35 cellular contexts compared by ENCODE assay signal in the genomic region with DNA sequence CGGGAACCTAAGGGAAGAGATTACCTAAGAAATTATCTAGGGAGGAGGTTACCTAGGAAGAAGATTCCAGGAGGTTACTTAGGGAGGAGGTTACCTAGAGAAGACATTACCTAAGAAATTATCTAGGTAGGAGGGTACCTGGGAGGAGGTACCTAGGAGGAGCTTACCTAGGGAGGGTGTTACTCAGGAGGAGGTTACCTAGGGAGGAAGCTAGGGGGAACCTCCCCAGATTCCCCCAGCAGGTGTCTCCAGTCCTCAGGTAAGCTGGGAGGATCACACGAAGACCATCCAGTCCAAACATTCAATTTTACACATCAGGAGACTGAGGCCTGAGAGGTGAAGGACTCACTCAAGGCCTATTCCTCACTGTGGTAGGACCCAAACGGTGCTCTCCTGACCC.
"Had no signal": no experiment of that assay in that cellular context is flagged by ENCODE, and none has a peak within 500 bp of the region (broad histone marks: within the 10 kb centered on the region; RNA-seq: fewer than 3 reads in every experiment).

No MANE protein-coding gene starts in this region.

- H3K4me1 Mint-ChIP-seq: activated B cell treated with CpG ODN at 0.5 μM for 24 hours; activated CD4-positive, alpha-beta T cell treated with anti-CD3 and anti-CD28 coated beads for 36 hours; activated naive CD8-positive, alpha-beta T cell treated with anti-CD3 and anti-CD28 coated beads for 36 hours; activated T-helper 17 cell treated with anti-CD3 and anti-CD28 coated beads, Interleukin-2, amount 50 U/mL, for 72 hours had no signal

- DNase-seq: activated B cell treated with CpG ODN at 0.5 μM for 24 hours; activated CD4-positive, alpha-beta memory T cell treated with anti-CD3 and anti-CD28 coated beads for 36 hours; activated CD4-positive, alpha-beta T cell treated with anti-CD3 and anti-CD28 coated beads for 36 hours; activated CD4-positive, alpha-beta T cell treated with anti-CD3 and anti-CD28 coated beads for 48 hours; activated CD4-positive, alpha-beta T cell treated with anti-CD3 and anti-CD28 coated beads, Interleukin-2, amount 50 U/mL, for 1 hour; activated CD4-positive, alpha-beta T cell treated with anti-CD3 and anti-CD28 coated beads, Interleukin-2, amount 50 U/mL, for 4 hours; activated CD4-positive, CD25-positive, alpha-beta regulatory T cell treated with anti-CD3 and anti-CD28 coated beads, Interleukin-2, amount 50 U/mL, for 72 hours; activated CD8-positive, alpha-beta memory T cell treated with anti-CD3 and anti-CD28 coated beads, Interleukin-2, amount 50 U/mL, for 4 hours; activated CD8-positive, alpha-beta T cell treated with anti-CD3 and anti-CD28 coated beads for 36 hours; activated effector memory CD4-positive, alpha-beta T cell treated with anti-CD3 and anti-CD28 coated beads, Interleukin-2, amount 50 U/mL, for 16 hours; activated gamma-delta T cell treated with Interleukin-2 at 50 U/mL for 16 hours; activated naive CD4-positive, alpha-beta T cell; activated naive CD4-positive, alpha-beta T cell treated with anti-CD3 and anti-CD28 coated beads for 36 hours; activated naive CD4-positive, alpha-beta T cell treated with anti-CD3 and anti-CD28 coated beads, Interleukin-2, amount 50 U/mL, for 16 hours; activated naive CD8-positive, alpha-beta T cell treated with anti-CD3 and anti-CD28 coated beads for 36 hours; activated T-cell treated with anti-CD3 and anti-CD28 coated beads for 4 hours; activated T-cell treated with anti-CD3 and anti-CD28 coated beads, Interleukin-2, amount 50 U/mL, for 1 hour; activated T-cell treated with anti-CD3 and anti-CD28 coated beads, Interleukin-2, amount 50 U/mL, for 4 hours; activated T-cell treated with anti-CD3 and anti-CD28 coated beads, Interleukin-2, amount 50 U/mL, for 72 hours; amniotic stem cell; aorta; body of pancreas; brain microvascular endothelial cell; central memory CD4-positive, alpha-beta T cell; T-helper 1 cell; T-helper 2 cell; T-helper 9 cell had no signal

- H3K4me3 ChIP-seq: adrenal gland, body of pancreas, breast epithelium had no signal

- H3K9me3 ChIP-seq: adrenal gland, body of pancreas, breast epithelium had no signal

- H3K4me1 ChIP-seq: adrenal gland, body of pancreas, breast epithelium had no signal

- H3K27me3 ChIP-seq: adrenal gland, body of pancreas, brain microvascular endothelial cell had no signal

- H3K9me3 Mint-ChIP-seq: activated CD4-positive, alpha-beta memory T cell treated with anti-CD3 and anti-CD28 coated beads for 36 hours; activated CD8-positive, alpha-beta T cell treated with anti-CD3 and anti-CD28 coated beads for 36 hours; activated T-cell treated with anti-CD3 and anti-CD28 coated beads, Interleukin-2, amount 50 U/mL, for 4 hours; activated T-helper 1 cell treated with anti-CD3 and anti-CD28 coated beads, Interleukin-12 subunit alpha, Interleukin-12 subunit beta, Interleukin-2, Interleukin-4 antibody, amounts not matched to agents 30 ng/mL and 10 ng/mL and 1 ng/mL, durations not matched to agents 14 hours and 24 hours and 36 hours; T-helper 1 cell treated with Interleukin-12 subunit alpha and Interleukin-12 subunit beta and Interleukin-4 antibody, amounts not matched to agents 30 μg/mL and 1 μg/mL, for 36 hours; T-helper 2 cell treated with Interferon-gamma antibody and Interleukin-4, amounts not matched to agents 5 μg/mL and 100 μg/mL, for 36 hours had no signal

- H3K36me3 Mint-ChIP-seq: activated CD4-positive, alpha-beta memory T cell treated with anti-CD3 and anti-CD28 coated beads for 36 hours; activated naive CD8-positive, alpha-beta T cell treated with anti-CD3 and anti-CD28 coated beads for 36 hours had no signal

- H3K4me3 Mint-ChIP-seq: activated B cell treated with CpG ODN at 0.5 μM for 24 hours; activated CD4-positive, alpha-beta memory T cell treated with anti-CD3 and anti-CD28 coated beads for 36 hours; activated CD4-positive, alpha-beta T cell treated with anti-CD3 and anti-CD28 coated beads for 36 hours; activated CD8-positive, alpha-beta T cell treated with anti-CD3 and anti-CD28 coated beads for 36 hours; activated naive CD4-positive, alpha-beta T cell treated with anti-CD3 and anti-CD28 coated beads for 36 hours; activated naive CD8-positive, alpha-beta T cell treated with anti-CD3 and anti-CD28 coated beads for 36 hours; activated T-cell treated with anti-CD3 and anti-CD28 coated beads, Interleukin-2, amount 50 U/mL, for 4 hours; activated T-cell treated with anti-CD3 and anti-CD28 coated beads, Interleukin-2, amount 50 U/mL, for 72 hours; activated T-helper 1 cell treated with anti-CD3 and anti-CD28 coated beads, Interleukin-12 subunit alpha, Interleukin-12 subunit beta, Interleukin-2, Interleukin-4 antibody, amounts not matched to agents 30 ng/mL and 10 ng/mL and 1 ng/mL, durations not matched to agents 14 hours and 24 hours and 36 hours; activated T-helper 17 cell treated with anti-CD3 and anti-CD28 coated beads, Interleukin-2, amount 50 U/mL, for 72 hours; T-helper 1 cell treated with Interleukin-12 subunit alpha and Interleukin-12 subunit beta and Interleukin-4 antibody, amounts not matched to agents 30 μg/mL and 1 μg/mL, for 36 hours; T-helper 2 cell treated with Interferon-gamma antibody and Interleukin-4, amounts not matched to agents 5 μg/mL and 100 μg/mL, for 36 hours had no signal

- H3K27ac Mint-ChIP-seq: activated B cell treated with CpG ODN at 0.5 μM for 24 hours; activated CD4-positive, alpha-beta memory T cell treated with anti-CD3 and anti-CD28 coated beads for 36 hours; activated CD4-positive, alpha-beta T cell treated with anti-CD3 and anti-CD28 coated beads for 36 hours; activated CD8-positive, alpha-beta T cell treated with anti-CD3 and anti-CD28 coated beads for 36 hours; activated naive CD4-positive, alpha-beta T cell treated with anti-CD3 and anti-CD28 coated beads for 36 hours; activated naive CD4-positive, alpha-beta T cell treated with anti-CD3 and anti-CD28 coated beads, Interleukin-2, amount 50 U/mL, for 72 hours; activated naive CD8-positive, alpha-beta T cell treated with anti-CD3 and anti-CD28 coated beads for 36 hours; activated T-cell treated with anti-CD3 and anti-CD28 coated beads, Interleukin-2, amount 50 U/mL, for 72 hours; activated T-helper 1 cell treated with anti-CD3 and anti-CD28 coated beads, Interleukin-12 subunit alpha, Interleukin-12 subunit beta, Interleukin-2, Interleukin-4 antibody, amounts not matched to agents 30 ng/mL and 10 ng/mL and 1 ng/mL, durations not matched to agents 14 hours and 24 hours and 36 hours; activated T-helper 17 cell treated with anti-CD3 and anti-CD28 coated beads, Interleukin-2, amount 50 U/mL, for 72 hours; T-helper 1 cell treated with Interleukin-12 subunit alpha and Interleukin-12 subunit beta and Interleukin-4 antibody, amounts not matched to agents 30 μg/mL and 1 μg/mL, for 36 hours; T-helper 2 cell treated with Interferon-gamma antibody and Interleukin-4, amounts not matched to agents 5 μg/mL and 100 μg/mL, for 36 hours had no signal

- H3K27ac ChIP-seq: adrenal gland, body of pancreas, brain microvascular endothelial cell, breast epithelium, VCaP had no signal

- H3K36me3 ChIP-seq: adrenal gland, brain microvascular endothelial cell, breast epithelium had no signal

- ATAC-seq: activated CD4-positive, alpha-beta T cell treated with anti-CD3 and anti-CD28 coated beads for 36 hours; activated CD8-positive, alpha-beta T cell treated with anti-CD3 and anti-CD28 coated beads for 36 hours; activated naive CD4-positive, alpha-beta T cell treated with anti-CD3 and anti-CD28 coated beads, Interleukin-2, amount 50 U/mL, for 72 hours; activated T-cell treated with anti-CD3 and anti-CD28 coated beads, Interleukin-2, amount 50 U/mL, for 4 hours; activated T-cell treated with anti-CD3 and anti-CD28 coated beads, Interleukin-2, amount 50 U/mL, for 72 hours; activated T-helper 17 cell treated with anti-CD3 and anti-CD28 coated beads, Interleukin-2, amount 50 U/mL, for 72 hours; body of pancreas had no signal
